In the genomic region with DNA sequence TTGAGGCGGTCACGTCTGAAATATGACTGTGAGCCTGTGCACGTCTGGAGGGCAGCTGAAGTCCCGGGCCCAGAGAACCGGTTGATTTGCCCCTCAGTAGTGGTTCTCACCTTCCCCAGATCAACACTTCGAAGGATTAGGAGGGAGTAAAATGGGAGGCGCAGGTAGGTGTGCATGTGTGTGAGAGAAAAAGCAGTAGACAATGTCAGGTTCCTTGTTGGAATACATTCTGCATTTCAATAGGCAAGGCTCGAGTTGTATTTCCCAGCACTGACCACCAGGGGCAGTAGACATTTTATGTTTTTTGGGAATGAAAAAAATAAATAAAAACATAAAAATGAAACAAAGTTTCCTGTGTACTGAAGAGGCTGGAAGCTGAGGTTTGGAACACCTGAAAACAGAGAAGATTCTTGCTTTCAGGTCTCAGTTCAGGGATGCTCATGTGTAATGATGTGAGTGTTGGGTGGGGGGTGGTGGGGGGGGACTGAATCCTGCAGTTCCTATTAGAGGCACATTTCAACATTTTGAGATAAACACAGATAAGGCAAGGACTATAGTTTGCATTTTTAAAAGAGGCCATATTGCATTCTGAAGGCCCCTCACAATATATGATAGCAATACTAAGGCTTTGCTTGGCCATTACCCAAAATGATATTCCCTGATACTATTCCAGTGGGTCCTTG, we compare ENCODE assay signal across 8 cellular contexts.
DNase-seq lines count a peak whose midpoint lies in the region; ATAC-seq and TF ChIP-seq lines count a peak whose summit lies in the region.

No MANE protein-coding gene starts in this region.

- peaks cover 22% of the 10 kb centered on the region for H3K4me1 Mint-ChIP-seq in progenitor cell of endocrine pancreas (ENCODE audit: low read depth)

- peak; percentile 81 for TF ChIP-seq CTCF in BE2C (IDR thresholded peaks at IDR 0.05; ENCODE audit: low read depth, low read length)
- peak; percentile 76 for TF ChIP-seq CTCF in GM06990 (IDR thresholded peaks at IDR 0.05; ENCODE audit: insufficient read depth, low read length, poor library complexity, severe bottlenecking)
- peak; percentile 90 for TF ChIP-seq CTCF in OCI-LY7 (conservative IDR thresholded peaks at IDR 0.05; ENCODE audit: low read length)
- peak; percentile 72 for TF ChIP-seq CTCF in epithelial cell of esophagus (IDR thresholded peaks at IDR 0.05; ENCODE audit: insufficient read depth, low read depth, low read length, missing control alignments)
- peak; percentile 78 for TF ChIP-seq CTCF in progenitor cell of endocrine pancreas (IDR thresholded peaks at IDR 0.05; ENCODE audit: unreplicated experiment)

- intact Hi-C loops in OCI-LY7 (cut with micrococcal nuclease; ENCODE audit: unreplicated experiment), result loop anchor here (5.0 kb wide), 1 partner anchor 152 kb away; no protein-coding TSS in a partner anchor

- H3K27me3 ChIP-seq in BE2C, result no peaks in the 10 kb centered on the region
- H3K27me3 ChIP-seq in GM06990 (replicated peaks; ENCODE audit: control insufficient read depth, insufficient read depth, low read length), result 0 out of 2 replicates have a peak, but pooled peaks cover 2% of the 10 kb centered on the region

- H3K27me3 Mint-ChIP-seq in progenitor cell of endocrine pancreas, result no peaks in the 10 kb centered on the region

- no peak overlapping the region for H3K4me3 Mint-ChIP-seq in progenitor cell of endocrine pancreas (ENCODE audit: low read depth)

- no peaks in the 10 kb centered on the region for H3K9me3 Mint-ChIP-seq in progenitor cell of endocrine pancreas (ENCODE audit: low read depth)

- H3K79me2 ChIP-seq in OCI-LY7 (ENCODE audit: insufficient read depth, low read depth, low read length), result no peaks in the 10 kb centered on the region

- H3K4me2 ChIP-seq in OCI-LY7 (ENCODE audit: low read length), result no peak overlapping the region

- H3K36me3 ChIP-seq in BE2C, result no peaks in the 10 kb centered on the region; the same call in 1 of the 2 replicates
- no peaks in the 10 kb centered on the region for H3K36me3 ChIP-seq in GM06990 (ENCODE audit: control insufficient read depth, insufficient read depth, low read length)
- H3K36me3 ChIP-seq in OCI-LY7 (ENCODE audit: insufficient read depth, low read length), result no peaks in the 10 kb centered on the region

- H3K4me3 ChIP-seq in BE2C (ENCODE audit: low read depth, low read length) (no peak overlapping the region), GM06990 (replicated peaks; ENCODE audit: low read depth, low read length) (no peak overlapping the region), OCI-LY7 (ENCODE audit: low read depth, low read length, poor library complexity, severe bottlenecking) (no peak overlapping the region), epithelial cell of esophagus (ENCODE audit: low read length) (no peak overlapping the region)

- H3K9me3 ChIP-seq in BE2C (no peaks in the 10 kb centered on the region), OCI-LY7 (ENCODE audit: low read length) (no peaks in the 10 kb centered on the region)

- H3K4me1 ChIP-seq in BE2C, result peaks cover 3% of the 10 kb centered on the region
- no peaks in the 10 kb centered on the region for H3K4me1 ChIP-seq in OCI-LY7 (ENCODE audit: insufficient read depth, low read length, poor library complexity, severe bottlenecking)

- POLR2A ChIA-PET in OCI-LY7 (lab: Charles Lee), result no interaction called here

- ATAC-seq in HG02623 (IDR thresholded peaks at IDR 0.05; ENCODE audit: unreplicated experiment) (no peak), HG02642 (IDR thresholded peaks at IDR 0.05; ENCODE audit: poor library complexity, unreplicated experiment) (no peak)

- CTCF ChIA-PET in OCI-LY7 (lab: Charles Lee; ENCODE audit: unreplicated experiment), result no interaction called here

- no peak overlapping the region for H3K27ac Mint-ChIP-seq in progenitor cell of endocrine pancreas

- peaks cover 5% of the 10 kb centered on the region for H3K36me3 Mint-ChIP-seq in progenitor cell of endocrine pancreas (ENCODE audit: insufficient read depth)

- no TSS peak for BruUV-seq in OCI-LY7 (replicated peaks; lab: Mats Ljungman, UMichigan)

- no peaks in the 10 kb centered on the region for H3K9me2 ChIP-seq in OCI-LY7 (ENCODE audit: insufficient read depth, low read length)

- no peak overlapping the region for H3K27ac ChIP-seq in OCI-LY7 (ENCODE audit: low read depth, low read length, poor library complexity, severe bottlenecking)

- H4K20me1 ChIP-seq in OCI-LY7 (ENCODE audit: insufficient read depth, low read length), result 0 out of 2 replicates have a peak, but pooled peaks cover 3% of the 10 kb centered on the region

- no peak overlapping the region for H2AFZ ChIP-seq in OCI-LY7 (ENCODE audit: low read length)

- DNase-seq in BE2C (peak; percentile 49), GM06990 (ENCODE audit: extremely low read depth, insufficient read length) (no peak), OCI-LY7 (ENCODE audit: low spot score) (peak; percentile 56), epithelial cell of esophagus (ENCODE audit: low read depth) (peak; percentile 30), progenitor cell of endocrine pancreas (ENCODE audit: low spot score, unreplicated experiment) (peak; percentile 28), putamen (ENCODE audit: low spot score) (no peak)

Comparison
In these comparisons a context has a peak if more than half of its experiments do, and no peak if none do; other contexts are left out.
1. DNase-seq: peak in BE2C (single experiment), OCI-LY7 (single experiment), epithelial cell of esophagus (single experiment) and progenitor cell of endocrine pancreas (single experiment); none in GM06990 (single experiment) and putamen (single experiment).
2. Peak in every context shown above with its lines, with median percentiles within 50 percentile points of each other: CTCF ChIP-seq.